ENCODE assay signal across 13 cellular contexts in genomic region chr13:75872970-75873369, GRCh38.
"Had no signal": no experiment of that assay in that cellular context is flagged by ENCODE, and none has a peak within 500 bp of the region (broad histone marks: within the 10 kb centered on the region; RNA-seq: fewer than 3 reads in every experiment).

No MANE protein-coding gene starts in this region.

- H3K36me3 ChIP-seq: lower lobe of right lung, right lobe of liver, stomach, thoracic aorta, upper lobe of right lung had no signal

- H3K27ac ChIP-seq: lower lobe of right lung, psoas muscle, right lobe of liver, stomach, thoracic aorta, upper lobe of right lung had no signal

- H3K4me3 ChIP-seq: lower lobe of right lung, psoas muscle, right lobe of liver, stomach, thoracic aorta, upper lobe of right lung had no signal

- DNase-seq: activated CD4-positive, alpha-beta T cell treated with anti-CD3 and anti-CD28 coated beads for 4 hours; activated CD8-positive, alpha-beta T cell treated with anti-CD3 and anti-CD28 coated beads for 36 hours; activated effector memory CD4-positive, alpha-beta T cell treated with anti-CD3 and anti-CD28 coated beads, Interleukin-2, amount 50 U/mL, for 16 hours; activated T-cell treated with anti-CD3 and anti-CD28 coated beads, Interleukin-2, amount 50 U/mL, for 48 hours; amniotic stem cell; left colon; lower lobe of right lung; psoas muscle; right lobe of liver; stomach; T1000; upper lobe of right lung had no signal

- H3K4me1 ChIP-seq: right lobe of liver, upper lobe of right lung had no signal

- H3K9me3 ChIP-seq: lower lobe of right lung, psoas muscle, right lobe of liver, stomach, thoracic aorta, upper lobe of right lung had no signal

- H3K27me3 ChIP-seq: right lobe of liver, stomach, upper lobe of right lung had no signal
